In genomic region chr11:33773399-33774355, GRCh38 we compare ENCODE assay signal across 8 cellular contexts. TPM values are rescaled to one million over a fixed set of nuclear protein-coding genes. Genes with fewer than 3 reads are reported as not detected.
A peak's percentile ranks its signal among the peaks of the same experiment; 100 is the strongest.
DNase-seq lines count a peak whose midpoint lies in the region; ATAC-seq and TF ChIP-seq lines count a peak whose summit lies in the region.

No MANE protein-coding gene starts in this region.

- no peaks in the 10 kb centered on the region for H3K9me3 ChIP-seq in BLaER1 treated with 17β-estradiol and CSF1 and Interleukin-3, amounts not matched to agents 10 nM and 100 nM (replicated peaks in 1 of 11)
- H3K9me3 ChIP-seq in mammary epithelial cell (replicated peaks; ENCODE audit: insufficient read depth, low read length): no peaks in the 10 kb centered on the region

- intact Hi-C loops in mammary epithelial cell (cut with micrococcal nuclease): loop anchor here (2.0 kb wide), 1 partner anchor 55 kb away; no protein-coding TSS in a partner anchor

- dilution Hi-C loops in mammary epithelial cell (cut with HindIII; ENCODE audit: low sequenced_read_pairs): no loop called here

- peaks cover 15 to 20% (median 18%) of the 10 kb centered on the region in 11 experiments for H3K36me3 ChIP-seq in BLaER1 treated with 17β-estradiol and CSF1 and Interleukin-3, amounts not matched to agents 10 nM and 100 nM
- H3K36me3 ChIP-seq in mammary epithelial cell (ENCODE audit: insufficient read depth, low read length): peaks cover under 1% of the 10 kb centered on the region
- no peaks in the 10 kb centered on the region for H3K36me3 ChIP-seq in kidney epithelial cell (ENCODE audit: control insufficient read depth, insufficient read depth, low read length)

- peaks cover 20 to 35% (median 26%) of the 10 kb centered on the region in 10 experiments for H3K4me1 ChIP-seq in BLaER1 treated with 17β-estradiol and CSF1 and Interleukin-3, amounts not matched to agents 10 nM and 100 nM
- peaks cover 39% of the 10 kb centered on the region for H3K4me1 ChIP-seq in mammary epithelial cell (ENCODE audit: insufficient read depth, low read length)

- peak overlapping the region; percentile 93 for H3K27ac Mint-ChIP-seq in T-helper 1 cell treated with Interleukin-12 subunit alpha and Interleukin-12 subunit beta and Interleukin-4 antibody, amounts not matched to agents 30 μg/mL and 1 μg/mL, for 36 hours

- peaks cover 10 to 21% (median 17%) of the 10 kb centered on the region in 11 experiments for H3K27me3 ChIP-seq in BLaER1 treated with 17β-estradiol and CSF1 and Interleukin-3, amounts not matched to agents 10 nM and 100 nM
- no peaks in the 10 kb centered on the region for H3K27me3 ChIP-seq in mammary epithelial cell (ENCODE audit: insufficient read depth, low read length)
- H3K27me3 ChIP-seq in kidney epithelial cell (ENCODE audit: control insufficient read depth, insufficient read depth, low read length): no peaks in the 10 kb centered on the region

- H3K9ac ChIP-seq in BLaER1 treated with 17β-estradiol and CSF1 and Interleukin-3, amounts not matched to agents 10 nM and 100 nM: peak overlapping the region; percentile 75 to 88 (median 82)
- H3K9ac ChIP-seq in mammary epithelial cell (ENCODE audit: insufficient read depth, low read length): peak overlapping the region; percentile 71

- WGBS in mammary epithelial cell (ENCODE audit: low coverage, missing lambda C conversion rate): 6% methylated on average over 15 of the region's 53 CpGs

- peak; percentile 37 for ATAC-seq in HG03432 (IDR thresholded peaks at IDR 0.05; ENCODE audit: unreplicated experiment)

- H3K4me3 ChIP-seq in BLaER1 treated with 17β-estradiol and CSF1 and Interleukin-3, amounts not matched to agents 10 nM and 100 nM: peak overlapping the region; percentile 83 to 100 (median 96)
- H3K4me3 ChIP-seq in mammary epithelial cell (replicated peaks in 1 of 3; ENCODE audit: insufficient read depth in 1 of 3, low read depth in 2 of 3, low read length in 3 of 3): peak overlapping the region; percentile 86 to 93 (median 88)
- H3K4me3 ChIP-seq in kidney epithelial cell (ENCODE audit: low read depth, low read length): peak overlapping the region; percentile 75

- H3K36me3 Mint-ChIP-seq in T-helper 1 cell treated with Interleukin-12 subunit alpha and Interleukin-12 subunit beta and Interleukin-4 antibody, amounts not matched to agents 30 μg/mL and 1 μg/mL, for 36 hours (ENCODE audit: low read depth): peaks cover 18% of the 10 kb centered on the region

- peaks cover 7 to 40% (median 28%) of the 10 kb centered on the region in 11 experiments; a peak in 19 of 22 replicates for H4K20me1 ChIP-seq in BLaER1 treated with 17β-estradiol and CSF1 and Interleukin-3, amounts not matched to agents 10 nM and 100 nM
- H4K20me1 ChIP-seq in mammary epithelial cell (ENCODE audit: insufficient read depth, low read length): no peaks in the 10 kb centered on the region

- in situ Hi-C loops in mammary epithelial cell (cut with MboI; ENCODE audit: low sequenced_read_pairs in 2 of 2): no loop called here

- H3K79me2 ChIP-seq in mammary epithelial cell (ENCODE audit: insufficient read depth, low read length): peaks cover 42% of the 10 kb centered on the region

- H3K4me2 ChIP-seq in BLaER1 treated with 17β-estradiol and CSF1 and Interleukin-3, amounts not matched to agents 10 nM and 100 nM: peak overlapping the region; percentile 86 to 99 (median 95)
- H3K4me2 ChIP-seq in mammary epithelial cell (ENCODE audit: insufficient read depth, low read depth, low read length): peak overlapping the region; percentile 94

- peaks cover 31% of the 10 kb centered on the region for H3K27me3 Mint-ChIP-seq in T-helper 1 cell treated with Interleukin-12 subunit alpha and Interleukin-12 subunit beta and Interleukin-4 antibody, amounts not matched to agents 30 μg/mL and 1 μg/mL, for 36 hours (ENCODE audit: low read depth)

- peaks cover 31% of the 10 kb centered on the region for H3K4me1 Mint-ChIP-seq in T-helper 1 cell treated with Interleukin-12 subunit alpha and Interleukin-12 subunit beta and Interleukin-4 antibody, amounts not matched to agents 30 μg/mL and 1 μg/mL, for 36 hours (ENCODE audit: low read depth)

- DNase-seq in GM19240 (ENCODE audit: insufficient read length, low spot score): peak; percentile 21
- peak; percentile 37 for DNase-seq in mammary epithelial cell
- DNase-seq in kidney epithelial cell (ENCODE audit: low read depth): no peak
- DNase-seq in stimulated activated CD4-positive, alpha-beta T cell treated with anti-CD3 and anti-CD28 coated beads, Interleukin-1b, Interleukin-23, amount 100 ng/mL, for 48 hours: peak; percentile 16
- DNase-seq in NCI-H2107 (lab: John Stamatoyannopoulos, UW): no peak

- BruUV-seq in mammary epithelial cell (replicated peaks; lab: Mats Ljungman, UMichigan): TSS peak; percentile 15

- H3K27ac ChIP-seq in BLaER1 treated with 17β-estradiol and CSF1 and Interleukin-3, amounts not matched to agents 10 nM and 100 nM: peak overlapping the region; percentile 44 to 74 (median 71); a peak in 21 of 22 replicates
- peak overlapping the region; percentile 76 for H3K27ac ChIP-seq in mammary epithelial cell (ENCODE audit: insufficient read depth, low read depth, low read length)

- no peaks in the 10 kb centered on the region for H3K9me3 Mint-ChIP-seq in T-helper 1 cell treated with Interleukin-12 subunit alpha and Interleukin-12 subunit beta and Interleukin-4 antibody, amounts not matched to agents 30 μg/mL and 1 μg/mL, for 36 hours

- peak overlapping the region; percentile 99 for H2AFZ ChIP-seq in mammary epithelial cell (ENCODE audit: low read depth, low read length)

- H3K4me3 Mint-ChIP-seq in T-helper 1 cell treated with Interleukin-12 subunit alpha and Interleukin-12 subunit beta and Interleukin-4 antibody, amounts not matched to agents 30 μg/mL and 1 μg/mL, for 36 hours: peak overlapping the region; percentile 95

- CTCF ChIA-PET in mammary epithelial cell (lab: Charles Lee; ENCODE audit: low non-redundant PET): no interaction called here

- TF ChIP-seq CTCF in mammary epithelial cell (conservative IDR thresholded peaks at IDR 0.05 in 1 of 2, IDR thresholded peaks at IDR 0.05 in 1 of 2; ENCODE audit: extremely low read depth in 1 of 2, insufficient read depth in 1 of 2, low read depth in 1 of 2, low read length in 2 of 2) (no peak), kidney epithelial cell (IDR thresholded peaks at IDR 0.05; ENCODE audit: insufficient read depth, low read length, poor library complexity, severe bottlenecking) (no peak)

RNA-seq across cellular contexts. Expression of gene FBXO3, which starts 0.6 kb away (rescaled TPM):
- 10 to 100 TPM; 27.6 to 44.8 TPM for total RNA-seq in mammary epithelial cell
- polyA plus RNA-seq in mammary epithelial cell: 33.0 TPM
- 44.2 TPM for polyA minus RNA-seq in mammary epithelial cell
- total RNA-seq in kidney epithelial cell: 29.9 and 34.6 TPM in 2 replicates

RNA-seq across cellular contexts. Expression of gene CD59, which starts 37.5 kb away (rescaled TPM):
- total RNA-seq in mammary epithelial cell (1,000 to 10,000 TPM; 1,038 to 1,326 TPM), kidney epithelial cell (468 and 469 TPM in 2 replicates)
- polyA plus RNA-seq in mammary epithelial cell: 1,397 TPM
- polyA minus RNA-seq in mammary epithelial cell: 796 TPM

Comparison
In these comparisons a context has a peak if more than half of its experiments do, and no peak if none do; other contexts are left out.
1. DNase-seq: peak in GM19240 (single experiment), mammary epithelial cell (single experiment) and stimulated activated CD4-positive, alpha-beta T cell treated with anti-CD3 and anti-CD28 coated beads, Interleukin-1b, Interleukin-23, amount 100 ng/mL, for 48 hours (single experiment); none in kidney epithelial cell (single experiment) and NCI-H2107 (single experiment).
2. Peak in every context shown above with its lines, with median percentiles within 50 percentile points of each other: H3K4me3 ChIP-seq.